ENCODE assay signal across 14 cellular contexts in genomic region chrX:133984857-133985163, GRCh38. TPM values are rescaled to one million over a fixed set of nuclear protein-coding genes. Genes with fewer than 3 reads are reported as not detected.
DNase-seq lines count a peak whose midpoint lies in the region; ATAC-seq and TF ChIP-seq lines count a peak whose summit lies in the region.
"Had no signal": no experiment of that assay in that cellular context is flagged by ENCODE, and none has a peak within 500 bp of the region (broad histone marks: within the 10 kb centered on the region; RNA-seq: fewer than 3 reads in every experiment).

No MANE protein-coding gene starts in this region.

- no CpG with 5 or more reads among the region's 16 CpGs for WGBS in mesendoderm (ENCODE audit: extremely low coverage, insufficient coverage, low lambda C conversion rate)
- 18 to 54% methylated on average over 3 to 16 of the region's 16 CpGs for WGBS in tibial nerve, 2 donors

- no peaks in the 10 kb centered on the region for H3K79me1 ChIP-seq in mesendoderm (ENCODE audit: low read length)

- no peaks in the 10 kb centered on the region for H3K36me3 Mint-ChIP-seq in activated naive CD4-positive, alpha-beta T cell treated with anti-CD3 and anti-CD28 coated beads, Interleukin-2, amount 50 U/mL, for 24 hours
- H3K36me3 Mint-ChIP-seq in activated naive CD4-positive, alpha-beta T cell treated with anti-CD3 and anti-CD28 coated beads, Interleukin-2, amount 50 U/mL, for 72 hours = no peaks in the 10 kb centered on the region
- H3K36me3 Mint-ChIP-seq in chondrocyte (ENCODE audit: low read depth) = no peaks in the 10 kb centered on the region
- H3K36me3 Mint-ChIP-seq in effector memory CD8-positive, alpha-beta T cell (ENCODE audit: insufficient read depth) = no peaks in the 10 kb centered on the region

- TF ChIP-seq POLR2A in tibial nerve (IDR thresholded peaks at IDR 0.05) = no peak

- H3K18ac ChIP-seq in mesendoderm (ENCODE audit: low read length) = no peak overlapping the region

- no peak overlapping the region for H2BK5ac ChIP-seq in mesendoderm (ENCODE audit: low read length)

- H3K4me2 ChIP-seq in mesendoderm (ENCODE audit: low read length) = peak overlapping the region; percentile 22

- no peak overlapping the region for H2BK120ac ChIP-seq in mesendoderm (ENCODE audit: low read depth, low read length)

- H4K5ac ChIP-seq in mesendoderm (ENCODE audit: low read length) = no peak overlapping the region

- no peak for DNase-seq in activated naive CD4-positive, alpha-beta T cell treated with anti-CD3 and anti-CD28 coated beads, Interleukin-2, amount 50 U/mL, for 72 hours (ENCODE audit: low spot score in 2 of 2)
- DNase-seq in chondrocyte (ENCODE audit: low spot score) (no peak), mesendoderm (no peak), tibial nerve (ENCODE audit: low spot score in 2 of 2) (no peak)
- no peak for DNase-seq in activated T-cell treated with anti-CD3 and anti-CD28 coated beads, Interleukin-2, amount 50 U/mL, for 1 hour
- DNase-seq in effector memory CD8-positive, alpha-beta T cell = no peak
- DNase-seq: NCI-H1092, PC-3, sigmoid colon had no signal

- H3K36me3 ChIP-seq in mesendoderm (ENCODE audit: control insufficient read depth, insufficient read depth, low read length) (no peaks in the 10 kb centered on the region), tibial nerve (no peaks in the 10 kb centered on the region)
- H3K36me3 ChIP-seq: sigmoid colon had no signal

- H3K4me3 ChIP-seq in mesendoderm (ENCODE audit: low read length) = no peak overlapping the region
- peak overlapping the region; percentile 29 to 61 (median 36) for H3K4me3 ChIP-seq in tibial nerve

- H2AK5ac ChIP-seq in mesendoderm (ENCODE audit: low read length) = no peak overlapping the region

- no peak overlapping the region for H3K27ac ChIP-seq in mesendoderm (ENCODE audit: low read depth, low read length)
- H3K27ac ChIP-seq in tibial nerve = peak overlapping the region in 2 of 4 donors; percentile 10 to 58
- H3K27ac ChIP-seq: sigmoid colon had no signal

- no peak overlapping the region for H3K9ac ChIP-seq in mesendoderm (ENCODE audit: low read length)

- no peak overlapping the region for H3K23ac ChIP-seq in mesendoderm (ENCODE audit: low read length)

- TF ChIP-seq EP300 in tibial nerve (IDR thresholded peaks at IDR 0.05) = no peak

- H3K4ac ChIP-seq in mesendoderm (ENCODE audit: low read depth, low read length) = no peak overlapping the region

- peak overlapping the region; percentile 42 for H3K4me3 Mint-ChIP-seq in activated naive CD4-positive, alpha-beta T cell treated with anti-CD3 and anti-CD28 coated beads, Interleukin-2, amount 50 U/mL, for 24 hours
- H3K4me3 Mint-ChIP-seq in chondrocyte (ENCODE audit: unreplicated experiment) = peak overlapping the region; percentile 68
- H3K4me3 Mint-ChIP-seq in effector memory CD8-positive, alpha-beta T cell = peak overlapping the region in 1 of 2 donors; percentile 50
- H3K4me3 Mint-ChIP-seq: T-helper 1 cell treated with Interleukin-12 subunit alpha and Interleukin-12 subunit beta and Interleukin-4 antibody, amounts not matched to agents 30 μg/mL and 1 μg/mL, for 36 hours had no signal

- H3K4me1 ChIP-seq in mesendoderm (ENCODE audit: control insufficient read depth, low read depth, low read length) (no peaks in the 10 kb centered on the region), tibial nerve (peaks cover 0 to 10% (median 0%) of the 10 kb centered on the region in 4 donors)

- no peak overlapping the region for H3K27ac Mint-ChIP-seq in activated naive CD4-positive, alpha-beta T cell treated with anti-CD3 and anti-CD28 coated beads, Interleukin-2, amount 50 U/mL, for 24 hours
- no peak overlapping the region for H3K27ac Mint-ChIP-seq in activated naive CD4-positive, alpha-beta T cell treated with anti-CD3 and anti-CD28 coated beads, Interleukin-2, amount 50 U/mL, for 72 hours
- no peak overlapping the region for H3K27ac Mint-ChIP-seq in chondrocyte (ENCODE audit: unreplicated experiment)
- H3K27ac Mint-ChIP-seq in effector memory CD8-positive, alpha-beta T cell = no peak overlapping the region
- H3K27ac Mint-ChIP-seq: activated CD4-positive, alpha-beta T cell treated with anti-CD3 and anti-CD28 coated beads for 36 hours; T-helper 1 cell treated with Interleukin-12 subunit alpha and Interleukin-12 subunit beta and Interleukin-4 antibody, amounts not matched to agents 30 μg/mL and 1 μg/mL, for 36 hours had no signal

- H3K27me3 ChIP-seq in mesendoderm (ENCODE audit: insufficient read depth, low read length, poor library complexity) (no peaks in the 10 kb centered on the region), tibial nerve (peaks cover 0 to 12% of the 10 kb centered on the region in 2 donors)

- H3K9me3 Mint-ChIP-seq in activated naive CD4-positive, alpha-beta T cell treated with anti-CD3 and anti-CD28 coated beads, Interleukin-2, amount 50 U/mL, for 24 hours = no peaks in the 10 kb centered on the region
- H3K9me3 Mint-ChIP-seq in activated naive CD4-positive, alpha-beta T cell treated with anti-CD3 and anti-CD28 coated beads, Interleukin-2, amount 50 U/mL, for 72 hours = no peaks in the 10 kb centered on the region
- H3K9me3 Mint-ChIP-seq in chondrocyte (ENCODE audit: low read depth) = no peaks in the 10 kb centered on the region
- H3K9me3 Mint-ChIP-seq in effector memory CD8-positive, alpha-beta T cell = no peaks in the 10 kb centered on the region
- H3K9me3 Mint-ChIP-seq: T-helper 1 cell treated with Interleukin-12 subunit alpha and Interleukin-12 subunit beta and Interleukin-4 antibody, amounts not matched to agents 30 μg/mL and 1 μg/mL, for 36 hours had no signal

- no peak overlapping the region for H2BK15ac ChIP-seq in mesendoderm (replicated peaks; ENCODE audit: low read depth)

- H4K8ac ChIP-seq in mesendoderm (ENCODE audit: low read depth, low read length) = no peak overlapping the region

- no peaks in the 10 kb centered on the region for H3K9me3 ChIP-seq in tibial nerve
- H3K9me3 ChIP-seq: sigmoid colon had no signal

- no peaks in the 10 kb centered on the region for H3K79me2 ChIP-seq in mesendoderm (ENCODE audit: control insufficient read depth, insufficient read depth, low read length)

- peaks cover 8% of the 10 kb centered on the region for H3K27me3 Mint-ChIP-seq in activated naive CD4-positive, alpha-beta T cell treated with anti-CD3 and anti-CD28 coated beads, Interleukin-2, amount 50 U/mL, for 24 hours
- H3K27me3 Mint-ChIP-seq in chondrocyte (ENCODE audit: low read depth) = peaks cover 13% of the 10 kb centered on the region
- peaks cover 28 to 53% of the 10 kb centered on the region in 2 donors for H3K27me3 Mint-ChIP-seq in effector memory CD8-positive, alpha-beta T cell

- no peak for ATAC-seq in activated naive CD4-positive, alpha-beta T cell treated with anti-CD3 and anti-CD28 coated beads, Interleukin-2, amount 50 U/mL, for 72 hours
- ATAC-seq in GM18907 (IDR thresholded peaks at IDR 0.05; ENCODE audit: unreplicated experiment) = no peak
- no peak for ATAC-seq in effector memory CD8-positive, alpha-beta T cell (replicated peaks)
- ATAC-seq: PC-3 had no signal

- peak overlapping the region; percentile 15 for H3K56ac ChIP-seq in mesendoderm (ENCODE audit: low read length)

- TF ChIP-seq CTCF in chondrocyte (IDR thresholded peaks at IDR 0.05) = no peak
- no peak for TF ChIP-seq CTCF in tibial nerve (IDR thresholded peaks at IDR 0.05)

- peaks cover 7% of the 10 kb centered on the region for H3K4me1 Mint-ChIP-seq in activated naive CD4-positive, alpha-beta T cell treated with anti-CD3 and anti-CD28 coated beads, Interleukin-2, amount 50 U/mL, for 24 hours
- peaks cover 22% of the 10 kb centered on the region for H3K4me1 Mint-ChIP-seq in chondrocyte (ENCODE audit: low read depth)
- H3K4me1 Mint-ChIP-seq in effector memory CD8-positive, alpha-beta T cell (ENCODE audit: low read depth in 2 of 2) = peaks cover 0 to 2% of the 10 kb centered on the region in 2 donors

RNA-seq across cellular contexts. Expression of gene GPC3, which starts 0.6 kb away (rescaled TPM):
- total RNA-seq in activated naive CD4-positive, alpha-beta T cell treated with anti-CD3 and anti-CD28 coated beads, Interleukin-2, amount 50 U/mL, for 72 hours = 1 to 10 TPM in 1 of 2 donors, under 1 TPM in 1; 0.66 to 1.4 TPM
- total RNA-seq in chondrocyte = 1.5 to 5.9 TPM (median 1.9 TPM) in 3 replicates
- 16.0 TPM for polyA plus RNA-seq in mesendoderm (2013, experiment 1 of 2)
- polyA plus RNA-seq in mesendoderm (2013, experiment 2 of 2) = 15.7 TPM
- total RNA-seq in tibial nerve = 100 to 1,000 TPM in 1 of 4 donors, 10 to 100 TPM in 3; 60.5 to 116 (median 72.8) TPM
- total RNA-seq: myocyte, PC-3 had no signal
